ENCODE assay signal across 1 cellular context in the genomic region with DNA sequence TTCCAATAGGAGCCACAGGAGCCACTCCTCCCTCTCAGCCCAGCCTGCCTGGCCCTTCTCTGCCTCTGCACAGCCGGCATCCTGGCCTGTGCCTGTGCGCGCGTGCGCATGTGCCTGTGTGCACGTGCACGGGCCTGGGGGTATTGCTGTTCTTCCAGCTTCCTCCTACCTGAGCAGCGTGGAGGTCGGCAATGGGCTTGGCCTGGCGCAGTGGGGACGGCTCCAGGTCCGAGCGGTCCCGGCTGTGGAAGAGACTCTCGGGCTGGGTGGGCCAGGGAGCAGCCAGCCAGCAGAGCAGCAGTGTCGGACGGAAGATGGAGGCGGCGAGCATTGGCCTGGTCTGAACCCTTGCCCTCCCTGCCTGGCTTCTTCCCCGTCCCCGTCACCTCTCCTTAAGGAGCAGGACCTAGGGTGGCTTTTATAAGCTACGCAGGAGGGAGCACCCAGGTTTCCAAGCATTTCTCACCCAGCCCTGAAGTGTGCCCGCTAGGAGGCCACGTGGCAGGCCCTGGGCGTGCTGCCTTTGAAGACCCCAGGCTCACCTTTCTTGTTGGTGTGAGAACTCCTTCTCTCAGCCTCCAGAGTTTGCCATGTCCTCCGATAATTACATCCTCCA.
TF ChIP-seq lines count a peak whose summit lies in the region.

A gene with protein sequence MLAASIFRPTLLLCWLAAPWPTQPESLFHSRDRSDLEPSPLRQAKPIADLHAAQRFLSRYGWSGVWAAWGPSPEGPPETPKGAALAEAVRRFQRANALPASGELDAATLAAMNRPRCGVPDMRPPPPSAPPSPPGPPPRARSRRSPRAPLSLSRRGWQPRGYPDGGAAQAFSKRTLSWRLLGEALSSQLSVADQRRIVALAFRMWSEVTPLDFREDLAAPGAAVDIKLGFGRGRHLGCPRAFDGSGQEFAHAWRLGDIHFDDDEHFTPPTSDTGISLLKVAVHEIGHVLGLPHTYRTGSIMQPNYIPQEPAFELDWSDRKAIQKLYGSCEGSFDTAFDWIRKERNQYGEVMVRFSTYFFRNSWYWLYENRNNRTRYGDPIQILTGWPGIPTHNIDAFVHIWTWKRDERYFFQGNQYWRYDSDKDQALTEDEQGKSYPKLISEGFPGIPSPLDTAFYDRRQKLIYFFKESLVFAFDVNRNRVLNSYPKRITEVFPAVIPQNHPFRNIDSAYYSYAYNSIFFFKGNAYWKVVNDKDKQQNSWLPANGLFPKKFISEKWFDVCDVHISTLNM (minus strand): TSS at position 331 of the 616 bp plus-strand sequence. CDS start 0 bp downstream, at position 331.

TF ChIP-seq in K562, 482 proteins besides CTCF, POLR2A, EP300 and RAD21:
- TF ChIP-seq, protein P1, sequence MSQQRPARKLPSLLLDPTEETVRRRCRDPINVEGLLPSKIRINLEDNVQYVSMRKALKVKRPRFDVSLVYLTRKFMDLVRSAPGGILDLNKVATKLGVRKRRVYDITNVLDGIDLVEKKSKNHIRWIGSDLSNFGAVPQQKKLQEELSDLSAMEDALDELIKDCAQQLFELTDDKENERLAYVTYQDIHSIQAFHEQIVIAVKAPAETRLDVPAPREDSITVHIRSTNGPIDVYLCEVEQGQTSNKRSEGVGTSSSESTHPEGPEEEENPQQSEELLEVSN (IDR thresholded peaks at IDR 0.05; ENCODE audit: borderline replicate concordance in 1 of 2, extremely low read depth in 1 of 2, insufficient read depth in 1 of 2, insufficient read length in 1 of 2, low read depth in 1 of 2, low read length in 1 of 2, poor library complexity in 1 of 2, severe bottlenecking in 1 of 2), result peak in 1 of 2 experiments; percentile 13
- no peak for TF ChIP-seq SRF (CRISPR knock-in tag; IDR thresholded peaks at IDR 0.05)
